23 cellular contexts compared by ENCODE assay signal in the genomic region with DNA sequence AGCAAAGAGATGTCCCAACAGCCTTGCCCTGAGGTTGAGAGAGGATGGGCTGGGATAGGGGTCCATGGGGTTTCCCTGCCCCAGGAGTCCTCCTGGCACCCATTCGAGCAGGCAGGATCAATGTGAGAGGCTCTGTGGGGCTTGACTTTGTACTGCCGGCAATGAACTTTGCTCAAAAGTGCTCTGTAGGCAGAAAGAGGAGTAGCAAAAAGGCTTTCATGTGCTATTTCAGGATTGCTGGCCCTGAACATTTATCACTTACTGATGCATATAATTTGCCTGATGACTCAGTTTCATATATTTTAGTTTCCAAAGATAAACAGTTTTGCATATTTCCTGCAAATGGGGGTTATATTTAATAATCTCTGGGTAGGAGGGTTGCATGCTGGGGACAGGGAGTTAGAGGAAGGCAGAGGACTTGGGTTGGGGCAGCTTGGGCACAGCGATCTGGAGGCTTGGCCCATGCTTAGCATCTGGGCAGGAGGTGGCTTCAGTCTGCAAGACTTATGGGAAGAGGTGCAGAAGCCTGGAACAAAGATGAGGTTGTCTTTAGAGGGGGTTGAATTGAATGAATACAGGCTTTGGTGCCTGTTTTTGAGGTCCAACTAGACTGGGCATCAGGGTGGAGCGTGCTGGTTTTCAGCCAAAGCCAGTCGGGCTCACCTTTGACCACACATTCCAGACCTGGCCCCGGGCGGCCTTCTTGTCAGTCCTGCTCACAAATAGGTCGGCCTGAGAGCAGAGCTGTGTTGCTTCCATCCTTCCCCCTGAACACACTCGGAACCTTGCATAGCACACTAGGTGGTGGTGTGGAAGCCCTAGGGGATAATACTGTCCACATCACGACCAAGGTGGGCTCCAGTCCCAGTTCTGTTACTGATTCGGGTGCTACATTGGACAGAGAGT.
"Had no signal": no experiment of that assay in that cellular context is flagged by ENCODE, and none has a peak within 500 bp of the region (broad histone marks: within the 10 kb centered on the region; RNA-seq: fewer than 3 reads in every experiment).

No MANE protein-coding gene starts in this region.

- H3K4me3 Mint-ChIP-seq: mesothelial cell of epicardium, naive B cell had no signal

- H3K9me3 ChIP-seq: colonic mucosa, esophagus squamous epithelium, gastrocnemius medialis, heart right ventricle, left lung, lower lobe of right lung, mucosa of descending colon had no signal

- H3K27me3 ChIP-seq: colonic mucosa, gastrocnemius medialis had no signal

- H3K27ac ChIP-seq: colonic mucosa, dorsolateral prefrontal cortex, epithelial cell of prostate, esophagus squamous epithelium, gastrocnemius medialis, heart right ventricle, left lung, lower lobe of right lung had no signal

- H3K27ac Mint-ChIP-seq: mesothelial cell of epicardium, naive B cell had no signal

- H3K36me3 Mint-ChIP-seq: mesothelial cell of epicardium, naive B cell had no signal

- DNase-seq: colonic mucosa; dermis blood vessel endothelial cell; dorsolateral prefrontal cortex; effector CD4-positive, alpha-beta T cell; effector memory CD4-positive, alpha-beta T cell; erythroblast; esophagus squamous epithelium; foreskin fibroblast; foreskin melanocyte; gastrocnemius medialis; glutamatergic neuron; heart right ventricle; hippocampal formation; left cardiac atrium; left lung; left ventricle myocardium superior; lower lobe of right lung; mesenchymal stem cell; mucosa of descending colon; naive B cell had no signal

- ATAC-seq: esophagus mucosa, gastrocnemius medialis, heart right ventricle, left cardiac atrium, left lung, left ventricle myocardium superior, lower lobe of right lung, mucosa of descending colon had no signal

- H3K4me1 Mint-ChIP-seq: mesothelial cell of epicardium had no signal

- H3K4me1 ChIP-seq: colonic mucosa, esophagus squamous epithelium, gastrocnemius medialis, heart right ventricle, left lung, lower lobe of right lung had no signal

- H3K4me3 ChIP-seq: colonic mucosa, dorsolateral prefrontal cortex, esophagus squamous epithelium, gastrocnemius medialis, heart right ventricle, left lung, lower lobe of right lung, mucosa of descending colon had no signal

- H3K36me3 ChIP-seq: colonic mucosa, esophagus squamous epithelium, gastrocnemius medialis, heart right ventricle, left lung, lower lobe of right lung had no signal
